Comparison of ENCODE assay signal across 8 cellular contexts in genomic region chr6:149060300-149060984, GRCh38.
DNase-seq lines count a peak whose midpoint lies in the region; ATAC-seq and TF ChIP-seq lines count a peak whose summit lies in the region.

No MANE protein-coding gene starts in this region.

- TF ChIP-seq CTCF in lower leg skin (IDR thresholded peaks at IDR 0.05), result no peak

- intact Hi-C loops in lower leg skin (cut with DNase I; ENCODE audit: low total_unique reads), result no loop called here

- no peak for TF ChIP-seq POLR2A in lower leg skin (IDR thresholded peaks at IDR 0.05)

- peak; percentile 82 for ATAC-seq in HG03442 (IDR thresholded peaks at IDR 0.05; ENCODE audit: unreplicated experiment)

- WGBS in lower leg skin, 2 donors, result 61 to 64% methylated on average over 19 of the region's 19 CpGs

- H3K4me3 ChIP-seq in lower leg skin (ENCODE audit: low read depth, poor library complexity, severe bottlenecking), result no peak overlapping the region

- DNase-seq in NCI-H2227 (lab: John Stamatoyannopoulos, UW; ENCODE audit: unreplicated experiment), result peak; percentile 40
- DNase-seq in NCI-H2227 treated with DMSO at 0.1 percent for 48 hours (lab: John Stamatoyannopoulos, UW), result no peak
- peak; percentile 47 for DNase-seq in T-helper 22 cell (ENCODE audit: low read depth)
- DNase-seq in central memory CD4-positive, alpha-beta T cell, result peak; percentile 58
- peak; percentile 67 for DNase-seq in stimulated activated CD4-positive, alpha-beta T cell treated with anti-CD3 and anti-CD28 coated beads, Interleukin-15, amount 100 ng/mL, for 24 hours
- DNase-seq in lower leg skin (ENCODE audit: low spot score in 2 of 2), result no peak
- DNase-seq in NCI-H2081 treated with DMSO at 0.1 percent for 48 hours (lab: John Stamatoyannopoulos, UW), result no peak

Comparison
In these comparisons a context has a peak if more than half of its experiments do, and no peak if none do; other contexts are left out.
1. DNase-seq: peak in NCI-H2227 (single experiment), T-helper 22 cell (single experiment), central memory CD4-positive, alpha-beta T cell (single experiment) and stimulated activated CD4-positive, alpha-beta T cell treated with anti-CD3 and anti-CD28 coated beads, Interleukin-15, amount 100 ng/mL, for 24 hours (single experiment); none in NCI-H2227 treated with DMSO at 0.1 percent for 48 hours (single experiment), lower leg skin (0 of 2) and NCI-H2081 treated with DMSO at 0.1 percent for 48 hours (single experiment).